Comparison of ENCODE assay signal across 8 cellular contexts in the genomic region with DNA sequence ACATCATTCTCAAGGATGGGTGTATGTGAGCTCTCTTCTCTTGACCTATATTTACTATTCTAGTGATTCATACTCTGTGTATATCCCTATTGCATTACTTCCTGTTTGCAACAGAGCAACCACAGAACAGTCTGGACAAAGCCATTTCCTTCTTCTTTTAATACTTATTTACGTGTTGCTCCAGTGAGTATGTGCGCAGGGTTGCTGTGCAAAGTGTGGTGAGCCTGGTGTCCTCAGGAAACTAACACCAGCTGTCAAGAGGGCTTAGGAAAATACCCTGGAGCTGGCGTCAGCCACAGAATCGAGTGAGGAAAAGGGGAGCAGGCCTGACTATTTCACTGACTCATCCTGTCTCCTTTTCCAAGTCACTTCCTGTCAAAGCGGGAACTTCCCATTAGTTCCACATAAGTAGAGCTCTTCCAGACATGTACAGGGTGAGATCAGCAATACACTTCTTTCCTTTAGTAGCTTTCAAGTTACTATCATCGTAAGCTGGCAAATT.
A peak's percentile ranks its signal among the peaks of the same experiment; 100 is the strongest.
DNase-seq lines count a peak whose midpoint lies in the region; ATAC-seq and TF ChIP-seq lines count a peak whose summit lies in the region.

No MANE protein-coding gene starts in this region.

- no peaks in the 10 kb centered on the region for H3K79me2 ChIP-seq in fibroblast of lung (ENCODE audit: control insufficient read depth, insufficient read depth, low read length)

- no peak overlapping the region for H3K4me2 ChIP-seq in fibroblast of lung (ENCODE audit: extremely low read depth, insufficient read depth, low read length)

- peaks cover 78% of the 10 kb centered on the region for H3K4me1 Mint-ChIP-seq in osteocyte (ENCODE audit: unreplicated experiment)

- H3K36me3 ChIP-seq in fibroblast of lung (ENCODE audit: control insufficient read depth, insufficient read depth, low read length): no peaks in the 10 kb centered on the region

- peak overlapping the region; percentile 95 for H3K27ac Mint-ChIP-seq in osteocyte (ENCODE audit: unreplicated experiment)

- H3K4me3 ChIP-seq in fibroblast of lung (replicated peaks in 1 of 4; ENCODE audit: control extremely low read depth in 1 of 4, insufficient read depth in 1 of 4, low read depth in 3 of 4, low read length in 4 of 4): no peak overlapping the region

- H4K20me1 ChIP-seq in fibroblast of lung (ENCODE audit: control insufficient read depth, extremely low read depth, insufficient read depth, low read length): no peaks in the 10 kb centered on the region

- no peaks in the 10 kb centered on the region for H3K9me3 ChIP-seq in fibroblast of lung (ENCODE audit: control insufficient read depth, insufficient read depth, low read depth, low read length)

- H3K9ac ChIP-seq in fibroblast of lung (ENCODE audit: insufficient read depth, low read length): no peak overlapping the region

- TF ChIP-seq CTCF in RWPE1 (conservative IDR thresholded peaks at IDR 0.05; ENCODE audit: low read depth) (no peak), fibroblast of lung (conservative IDR thresholded peaks at IDR 0.05 in 1 of 2, IDR thresholded peaks at IDR 0.05 in 1 of 2; ENCODE audit: low read depth in 1 of 2, low read length in 2 of 2) (no peak), osteocyte (IDR thresholded peaks at IDR 0.05) (no peak)

- DNase-seq in GM03348 (ENCODE audit: low spot score) (peak; percentile 85), RWPE1 (ENCODE audit: low spot score) (peak; percentile 86), fibroblast of lung (ENCODE audit: low read depth in 2 of 2) (peak; percentile 92 to 93), osteocyte (ENCODE audit: extremely low spot score, unreplicated experiment) (peak; percentile 82)
- no peak for DNase-seq in activated T-cell treated with anti-CD3 and anti-CD28 coated beads, Interleukin-2, amount 50 U/mL, for 48 hours
- no peak for DNase-seq in stimulated activated CD4-positive, alpha-beta T cell treated with anti-CD3 and anti-CD28 coated beads, Interleukin-4, amount 100 ng/mL, for 24 hours

- CTCF ChIA-PET in RWPE1 (lab: Yijun Ruan, JAX): no interaction called here

- no peaks in the 10 kb centered on the region for H3K9me3 Mint-ChIP-seq in osteocyte (ENCODE audit: unreplicated experiment)

- no peaks in the 10 kb centered on the region for H3K27me3 Mint-ChIP-seq in osteocyte (ENCODE audit: unreplicated experiment)

- H3K4me3 Mint-ChIP-seq in osteocyte (ENCODE audit: unreplicated experiment): no peak overlapping the region

- no peaks in the 10 kb centered on the region for H3K4me1 ChIP-seq in fibroblast of lung (ENCODE audit: control insufficient read depth, extremely low read depth, insufficient read depth, low read length)

- POLR2A ChIA-PET in RWPE1 (lab: Yijun Ruan, JAX; ENCODE audit: low non-redundant PET): no interaction called here

- ATAC-seq in GM18867 (IDR thresholded peaks at IDR 0.05; ENCODE audit: unreplicated experiment): no peak
- no peak for ATAC-seq in GM21526 (IDR thresholded peaks at IDR 0.05; ENCODE audit: low FRiP score, unreplicated experiment)

- no peaks in the 10 kb centered on the region for H3K27me3 ChIP-seq in fibroblast of lung (ENCODE audit: control insufficient read depth, insufficient read depth, low read length)

- no peaks in the 10 kb centered on the region for H3K36me3 Mint-ChIP-seq in osteocyte (ENCODE audit: unreplicated experiment)

- H3K27ac ChIP-seq in RWPE1 (peak overlapping the region; percentile 81), fibroblast of lung (ENCODE audit: insufficient read depth, low read length) (peak overlapping the region; percentile 64)

- H2AFZ ChIP-seq in fibroblast of lung (ENCODE audit: low read length): peak overlapping the region; percentile 85

Comparison
In these comparisons a context has a peak if more than half of its experiments do, and no peak if none do; other contexts are left out.
1. DNase-seq: peak in GM03348 (single experiment), RWPE1 (single experiment), fibroblast of lung (2 of 2) and osteocyte (single experiment); none in activated T-cell treated with anti-CD3 and anti-CD28 coated beads, Interleukin-2, amount 50 U/mL, for 48 hours (0 of 2) and stimulated activated CD4-positive, alpha-beta T cell treated with anti-CD3 and anti-CD28 coated beads, Interleukin-4, amount 100 ng/mL, for 24 hours (single experiment).